In the genomic region with DNA sequence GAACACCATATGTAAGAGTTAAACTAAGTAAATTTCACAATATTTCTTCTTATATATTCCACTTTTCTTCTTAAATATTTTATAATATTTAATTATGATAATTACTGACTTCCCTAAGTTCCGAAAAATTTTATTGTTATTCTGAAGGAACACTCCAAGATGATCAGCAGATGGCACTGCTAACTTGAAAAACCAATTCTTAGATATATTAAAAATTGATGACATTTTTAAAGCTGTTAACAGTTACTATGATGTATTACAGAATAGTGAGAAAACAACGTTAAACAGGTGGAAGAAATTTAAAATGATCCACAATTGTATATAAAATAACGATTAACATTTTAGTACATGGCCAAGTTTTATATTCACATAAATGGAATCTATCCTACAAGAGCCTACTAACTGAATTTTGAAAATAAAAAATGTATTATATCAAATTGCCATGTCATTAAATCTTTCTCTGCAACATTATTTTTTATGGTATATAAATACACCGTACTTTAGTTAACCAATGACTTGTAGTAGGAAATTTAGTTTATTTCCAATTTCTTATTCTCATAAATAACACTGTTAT, we compare ENCODE assay signal across 1 cellular context.
TF ChIP-seq lines count a peak whose summit lies in the region.

No MANE protein-coding gene starts in this region.

TF ChIP-seq in liver, 16 proteins besides CTCF, POLR2A, EP300 and RAD21:
- TF ChIP-seq, protein P1, sequence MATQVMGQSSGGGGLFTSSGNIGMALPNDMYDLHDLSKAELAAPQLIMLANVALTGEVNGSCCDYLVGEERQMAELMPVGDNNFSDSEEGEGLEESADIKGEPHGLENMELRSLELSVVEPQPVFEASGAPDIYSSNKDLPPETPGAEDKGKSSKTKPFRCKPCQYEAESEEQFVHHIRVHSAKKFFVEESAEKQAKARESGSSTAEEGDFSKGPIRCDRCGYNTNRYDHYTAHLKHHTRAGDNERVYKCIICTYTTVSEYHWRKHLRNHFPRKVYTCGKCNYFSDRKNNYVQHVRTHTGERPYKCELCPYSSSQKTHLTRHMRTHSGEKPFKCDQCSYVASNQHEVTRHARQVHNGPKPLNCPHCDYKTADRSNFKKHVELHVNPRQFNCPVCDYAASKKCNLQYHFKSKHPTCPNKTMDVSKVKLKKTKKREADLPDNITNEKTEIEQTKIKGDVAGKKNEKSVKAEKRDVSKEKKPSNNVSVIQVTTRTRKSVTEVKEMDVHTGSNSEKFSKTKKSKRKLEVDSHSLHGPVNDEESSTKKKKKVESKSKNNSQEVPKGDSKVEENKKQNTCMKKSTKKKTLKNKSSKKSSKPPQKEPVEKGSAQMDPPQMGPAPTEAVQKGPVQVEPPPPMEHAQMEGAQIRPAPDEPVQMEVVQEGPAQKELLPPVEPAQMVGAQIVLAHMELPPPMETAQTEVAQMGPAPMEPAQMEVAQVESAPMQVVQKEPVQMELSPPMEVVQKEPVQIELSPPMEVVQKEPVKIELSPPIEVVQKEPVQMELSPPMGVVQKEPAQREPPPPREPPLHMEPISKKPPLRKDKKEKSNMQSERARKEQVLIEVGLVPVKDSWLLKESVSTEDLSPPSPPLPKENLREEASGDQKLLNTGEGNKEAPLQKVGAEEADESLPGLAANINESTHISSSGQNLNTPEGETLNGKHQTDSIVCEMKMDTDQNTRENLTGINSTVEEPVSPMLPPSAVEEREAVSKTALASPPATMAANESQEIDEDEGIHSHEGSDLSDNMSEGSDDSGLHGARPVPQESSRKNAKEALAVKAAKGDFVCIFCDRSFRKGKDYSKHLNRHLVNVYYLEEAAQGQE (IDR thresholded peaks at IDR 0.05): no peak
- TF ChIP-seq FOXA1 (IDR thresholded peaks at IDR 0.05): no peak
- TF ChIP-seq FOXA2 (IDR thresholded peaks at IDR 0.05): no peak
- TF ChIP-seq JUND (IDR thresholded peaks at IDR 0.05): no peak
- no peak for TF ChIP-seq NR2F2 (IDR thresholded peaks at IDR 0.05)
- TF ChIP-seq HNF4G (IDR thresholded peaks at IDR 0.05): no peak
- TF ChIP-seq RXRA (IDR thresholded peaks at IDR 0.05): no peak
- TF ChIP-seq HNF4A (conservative IDR thresholded peaks at IDR 0.05): no peak
- TF ChIP-seq YY1 (IDR thresholded peaks at IDR 0.05): no peak
- no peak for TF ChIP-seq SP1 (IDR thresholded peaks at IDR 0.05)
